Comparison of ENCODE assay signal across 17 cellular contexts in genomic region chr11:44424841-44425240, GRCh38.
DNase-seq lines count a peak whose midpoint lies in the region; ATAC-seq, FAIRE-seq and TF ChIP-seq lines count a peak whose summit lies in the region.
"Had no signal": no experiment of that assay in that cellular context is flagged by ENCODE, and none has a peak within 500 bp of the region (broad histone marks: within the 10 kb centered on the region; RNA-seq: fewer than 3 reads in every experiment).

No MANE protein-coding gene starts in this region.

- ATAC-seq in RWPE2 (ENCODE audit: low read depth) (peak; percentile 70), HG02798 (IDR thresholded peaks at IDR 0.05; ENCODE audit: poor library complexity, unreplicated experiment) (no peak)
- ATAC-seq: HCT116 had no signal

- H4K20me1 ChIP-seq in mammary epithelial cell (ENCODE audit: insufficient read depth, low read length) (no peaks in the 10 kb centered on the region), keratinocyte (ENCODE audit: control insufficient read depth, extremely low read depth, insufficient read depth, low read length) (no peaks in the 10 kb centered on the region)
- H4K20me1 ChIP-seq: BLaER1 treated with 17β-estradiol and CSF1 and Interleukin-3, amounts not matched to agents 10 nM and 100 nM had no signal

- H3K9me1 ChIP-seq in keratinocyte (ENCODE audit: control insufficient read depth, extremely low read depth, insufficient read depth, low read length): no peaks in the 10 kb centered on the region

- TF ChIP-seq CTCF in RWPE2 (IDR thresholded peaks at IDR 0.05; ENCODE audit: poor library complexity, severe bottlenecking) (no peak), mammary epithelial cell (conservative IDR thresholded peaks at IDR 0.05 in 1 of 2, IDR thresholded peaks at IDR 0.05 in 1 of 2; ENCODE audit: extremely low read depth in 1 of 2, insufficient read depth in 1 of 2, low read depth in 1 of 2, low read length in 2 of 2) (no peak), keratinocyte (optimal IDR thresholded peaks at IDR 0.05 in 1 of 3, IDR thresholded peaks at IDR 0.05 in 1 of 3, conservative IDR thresholded peaks at IDR 0.05 in 1 of 3; ENCODE audit: extremely low read depth in 1 of 3, insufficient read depth in 2 of 3, low read length in 3 of 3) (no peak), GM10266 (IDR thresholded peaks at IDR 0.05; ENCODE audit: control insufficient read depth, insufficient read depth, low read depth, missing control alignments) (no peak)

- H3K36me3 ChIP-seq in RWPE2 (ENCODE audit: low read depth) (no peaks in the 10 kb centered on the region), mammary epithelial cell (ENCODE audit: insufficient read depth, low read length) (no peaks in the 10 kb centered on the region), keratinocyte (ENCODE audit: control insufficient read depth in 2 of 2, extremely low read depth in 1 of 2, insufficient read depth in 2 of 2, low read length in 2 of 2) (no peaks in the 10 kb centered on the region)
- H3K36me3 ChIP-seq: BLaER1 treated with 17β-estradiol and CSF1 and Interleukin-3, amounts not matched to agents 10 nM and 100 nM had no signal

- H2AFZ ChIP-seq in mammary epithelial cell (ENCODE audit: low read depth, low read length): peak overlapping the region; percentile 5
- no peak overlapping the region for H2AFZ ChIP-seq in keratinocyte (ENCODE audit: control insufficient read depth, low read length)
- H2AFZ ChIP-seq: GM23248 had no signal

- H3K9ac ChIP-seq in mammary epithelial cell (ENCODE audit: insufficient read depth, low read length): no peak overlapping the region
- H3K9ac ChIP-seq in keratinocyte (ENCODE audit: control insufficient read depth, extremely low read depth, insufficient read depth, low read length): no peak overlapping the region
- H3K9ac ChIP-seq: BLaER1 treated with 17β-estradiol and CSF1 and Interleukin-3, amounts not matched to agents 10 nM and 100 nM; GM23248 had no signal

- no peaks in the 10 kb centered on the region for H3K9me3 ChIP-seq in RWPE2 (ENCODE audit: severe bottlenecking)
- no peaks in the 10 kb centered on the region for H3K9me3 ChIP-seq in mammary epithelial cell (replicated peaks; ENCODE audit: insufficient read depth, low read length)
- H3K9me3 ChIP-seq in keratinocyte (ENCODE audit: control insufficient read depth, low read depth, low read length): no peaks in the 10 kb centered on the region
- H3K9me3 ChIP-seq: BLaER1 treated with 17β-estradiol and CSF1 and Interleukin-3, amounts not matched to agents 10 nM and 100 nM had no signal

- H3K4me1 ChIP-seq in RWPE2 (ENCODE audit: insufficient read depth, poor library complexity, severe bottlenecking): peaks cover 2% of the 10 kb centered on the region
- peaks cover 12% of the 10 kb centered on the region for H3K4me1 ChIP-seq in mammary epithelial cell (ENCODE audit: insufficient read depth, low read length)
- peaks cover 6% of the 10 kb centered on the region for H3K4me1 ChIP-seq in keratinocyte (ENCODE audit: control insufficient read depth, extremely low read depth, insufficient read depth, low read length)

- H3K4me3 ChIP-seq in RWPE2 (ENCODE audit: severe bottlenecking) (no peak overlapping the region), mammary epithelial cell (replicated peaks in 1 of 3; ENCODE audit: insufficient read depth in 1 of 3, low read depth in 2 of 3, low read length in 3 of 3) (no peak overlapping the region), keratinocyte (ENCODE audit: control insufficient read depth in 2 of 3, extremely low read depth in 1 of 3, insufficient read depth in 2 of 3, low read depth in 1 of 3, low read length in 3 of 3) (no peak overlapping the region)
- H3K4me3 ChIP-seq: BLaER1 treated with 17β-estradiol and CSF1 and Interleukin-3, amounts not matched to agents 10 nM and 100 nM; GM23248 had no signal

- dilution Hi-C loops in mammary epithelial cell (cut with HindIII; ENCODE audit: low sequenced_read_pairs): no loop called here
- dilution Hi-C loops in keratinocyte (cut with MboI; ENCODE audit: extremely low pct_ligation_motif_present, low sequenced_read_pairs): no loop called here

- H3K4me2 ChIP-seq in mammary epithelial cell (ENCODE audit: insufficient read depth, low read depth, low read length): peak overlapping the region; percentile 14
- H3K4me2 ChIP-seq in keratinocyte (ENCODE audit: control insufficient read depth, extremely low read depth, insufficient read depth, low read depth, low read length): peak overlapping the region; percentile 35
- H3K4me2 ChIP-seq: BLaER1 treated with 17β-estradiol and CSF1 and Interleukin-3, amounts not matched to agents 10 nM and 100 nM had no signal

- CTCF ChIA-PET in mammary epithelial cell (lab: Charles Lee; ENCODE audit: low non-redundant PET): no interaction called here

- H3K27ac ChIP-seq in RWPE2 (ENCODE audit: poor library complexity, severe bottlenecking): no peak overlapping the region
- no peak overlapping the region for H3K27ac ChIP-seq in mammary epithelial cell (ENCODE audit: insufficient read depth, low read depth, low read length)
- H3K27ac ChIP-seq in keratinocyte (ENCODE audit: control insufficient read depth, insufficient read depth, low read length): no peak overlapping the region
- H3K27ac ChIP-seq: BLaER1 treated with 17β-estradiol and CSF1 and Interleukin-3, amounts not matched to agents 10 nM and 100 nM; GM23248 had no signal

- DNase-seq in M059J (ENCODE audit: low read depth) (peak; percentile 57), RWPE2 (ENCODE audit: low spot score) (no peak), mammary epithelial cell (peak; percentile 61), keratinocyte (ENCODE audit: low read depth, low spot score) (peak; percentile 66), GM10266 (ENCODE audit: extremely low spot score) (no peak), DMS79 treated with DMSO at 0.1 percent for 48 hours (lab: John Stamatoyannopoulos, UW) (no peak), NCI-H748 treated with DMSO at 0.1 percent for 48 hours (lab: John Stamatoyannopoulos, UW) (no peak)
- DNase-seq: ACHN; CD4-positive, CD25-positive, alpha-beta regulatory T cell; DMS53; GM23248 had no signal

- peak; percentile 89 for FAIRE-seq in keratinocyte (lab: Jason Lieb, UNC)
- FAIRE-seq: GM12891, H54, HTR-8/SVneo had no signal

- in situ Hi-C loops in mammary epithelial cell (cut with MboI; ENCODE audit: low sequenced_read_pairs in 2 of 2): no loop called here

- no peaks in the 10 kb centered on the region for H3K79me2 ChIP-seq in mammary epithelial cell (ENCODE audit: insufficient read depth, low read length)
- H3K79me2 ChIP-seq in keratinocyte (ENCODE audit: control insufficient read depth, insufficient read depth, low read length): no peaks in the 10 kb centered on the region

- intact Hi-C loops in mammary epithelial cell (cut with micrococcal nuclease): no loop called here

- WGBS in mammary epithelial cell (ENCODE audit: low coverage, missing lambda C conversion rate): 2% methylated on average over 4 of the region's 4 CpGs

- BruUV-seq in mammary epithelial cell (replicated peaks; lab: Mats Ljungman, UMichigan): no TSS peak

- peaks cover 8% of the 10 kb centered on the region for H3K27me3 ChIP-seq in RWPE2 (ENCODE audit: insufficient read depth, poor library complexity, severe bottlenecking)
- H3K27me3 ChIP-seq in mammary epithelial cell (ENCODE audit: insufficient read depth, low read length): no peaks in the 10 kb centered on the region
- peaks cover 3% of the 10 kb centered on the region for H3K27me3 ChIP-seq in keratinocyte (ENCODE audit: control insufficient read depth, extremely low read depth, insufficient read depth, low read length)
- H3K27me3 ChIP-seq: BLaER1 treated with 17β-estradiol and CSF1 and Interleukin-3, amounts not matched to agents 10 nM and 100 nM had no signal

Comparison
In these comparisons a context has a peak if more than half of its experiments do, and no peak if none do; other contexts are left out.
1. DNase-seq: peak in M059J (single experiment), mammary epithelial cell (single experiment) and keratinocyte (single experiment); none in RWPE2 (single experiment), GM10266 (single experiment), DMS79 treated with DMSO at 0.1 percent for 48 hours (single experiment) and NCI-H748 treated with DMSO at 0.1 percent for 48 hours (single experiment).